In genomic region chr2:2547451-2547850, GRCh38 we compare ENCODE assay signal across 17 cellular contexts.
DNase-seq lines count a peak whose midpoint lies in the region; TF ChIP-seq lines count a peak whose summit lies in the region.
"Had no signal": no experiment of that assay in that cellular context is flagged by ENCODE, and none has a peak within 500 bp of the region (broad histone marks: within the 10 kb centered on the region; RNA-seq: fewer than 3 reads in every experiment).

No MANE protein-coding gene starts in this region.

- DNase-seq in anterior cingulate cortex (lab: John Stamatoyannopoulos, UW) (peak in 39 of 58 donors; percentile 13 to 85 (median 54)), globus pallidus (ENCODE audit: low spot score) (peak; percentile 84), middle frontal gyrus (ENCODE audit: extremely low spot score, low spot score) (peak; percentile 5), superior temporal gyrus (ENCODE audit: extremely low spot score) (peak; percentile 81), T-helper 9 cell (no peak), osteocyte (ENCODE audit: extremely low spot score, unreplicated experiment) (no peak), GM20000 (ENCODE audit: low spot score) (no peak)
- DNase-seq: BE2C; CD8-positive, alpha-beta T cell; DMS79 treated with DMSO at 0.1 percent for 48 hours; NCI-H1436 treated with DMSO at 0.1 percent for 48 hours; NCI-H2081 treated with DMSO at 0.1 percent for 48 hours; NCI-H226; NCI-H526 treated with DMSO at 0.1 percent for 48 hours; OCI-M1; RPMI8226; SIG-M5 had no signal

- no peak overlapping the region for H3K4me3 Mint-ChIP-seq in osteocyte (ENCODE audit: unreplicated experiment)
- H3K4me3 Mint-ChIP-seq: CD8-positive, alpha-beta T cell had no signal

- no peaks in the 10 kb centered on the region for H3K27me3 Mint-ChIP-seq in osteocyte (ENCODE audit: unreplicated experiment)

- TF ChIP-seq CTCF in osteocyte (IDR thresholded peaks at IDR 0.05) (no peak), GM20000 (IDR thresholded peaks at IDR 0.05; ENCODE audit: extremely low read depth, missing control alignments) (no peak)

- no peaks in the 10 kb centered on the region for H3K4me1 Mint-ChIP-seq in osteocyte (ENCODE audit: unreplicated experiment)

- no peak overlapping the region for H3K27ac Mint-ChIP-seq in osteocyte (ENCODE audit: unreplicated experiment)
- H3K27ac Mint-ChIP-seq: CD8-positive, alpha-beta T cell had no signal

- peaks cover 45% of the 10 kb centered on the region for H3K9me3 Mint-ChIP-seq in osteocyte (ENCODE audit: unreplicated experiment)

- no peaks in the 10 kb centered on the region for H3K36me3 Mint-ChIP-seq in osteocyte (ENCODE audit: unreplicated experiment)
- H3K36me3 Mint-ChIP-seq: CD8-positive, alpha-beta T cell had no signal

Comparison
In these comparisons a context has a peak if more than half of its experiments do, and no peak if none do; other contexts are left out.
1. DNase-seq: peak in anterior cingulate cortex (39 of 58), globus pallidus (single experiment), middle frontal gyrus (single experiment) and superior temporal gyrus (single experiment); none in T-helper 9 cell (single experiment), osteocyte (single experiment) and GM20000 (single experiment).